In the genomic region with DNA sequence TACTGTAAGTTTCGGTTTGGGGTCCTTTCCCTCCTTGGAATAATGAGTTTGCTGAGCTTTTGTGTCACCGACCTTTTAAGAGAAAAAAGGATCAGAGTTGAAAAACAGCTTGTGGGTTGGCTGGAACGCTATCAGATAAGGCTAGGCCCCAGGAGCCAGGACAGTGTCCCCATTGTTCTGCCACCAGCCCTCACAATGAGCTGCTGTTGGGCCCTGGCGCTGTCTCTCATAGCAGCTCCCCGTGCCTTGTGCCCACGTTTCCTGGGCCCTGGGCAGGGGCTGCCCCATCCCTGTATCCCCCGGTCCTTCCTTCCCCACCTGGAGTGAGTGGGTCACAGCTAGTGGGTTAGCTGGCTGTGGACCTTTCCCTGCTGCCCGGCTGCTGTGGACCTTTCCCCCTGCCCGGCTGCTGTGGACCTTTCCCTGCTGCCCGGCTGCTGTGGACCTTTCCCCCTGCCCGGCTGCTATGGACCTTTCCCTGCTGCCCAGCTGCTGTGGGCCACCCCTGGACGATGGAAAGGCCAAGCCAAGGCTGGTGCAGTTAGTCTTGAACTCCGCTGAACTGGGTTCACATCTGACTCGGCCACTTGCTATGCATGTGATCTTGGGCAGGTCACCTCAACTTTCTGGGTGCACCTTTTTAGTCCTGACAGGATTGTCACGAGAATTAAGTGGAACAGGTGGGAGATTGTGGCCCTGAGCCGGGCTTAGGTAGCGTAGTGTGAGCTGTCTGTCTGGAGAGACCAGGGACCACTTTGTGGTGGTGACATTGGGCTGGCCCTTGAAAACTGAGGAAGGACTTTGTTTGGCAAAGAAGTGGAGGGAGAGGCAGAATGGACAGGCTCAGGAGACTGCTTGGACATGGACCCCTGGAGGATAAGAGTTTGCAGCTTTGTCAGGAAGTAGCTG, we compare ENCODE assay signal across 1 cellular context.
TF ChIP-seq lines count a peak whose summit lies in the region.

No MANE protein-coding gene starts in this region.

TF ChIP-seq in HepG2, 621 proteins besides CTCF, POLR2A, EP300 and RAD21 (continued from another document and continues in another):
- TF ChIP-seq GRHL1 (CRISPR knock-in tag; conservative IDR thresholded peaks at IDR 0.05) (no peak), TGIF2 (CRISPR knock-in tag; IDR thresholded peaks at IDR 0.05) (0 out of 2 replicates have a peak, but pooled peaks have one; percentile 40), ZNF607 (CRISPR knock-in tag; IDR thresholded peaks at IDR 0.05; ENCODE audit: borderline replicate concordance) (no peak), PRMT3 (CRISPR knock-in tag; IDR thresholded peaks at IDR 0.05; ENCODE audit: borderline replicate concordance, low read depth) (no peak), ZNF879 (CRISPR knock-in tag; IDR thresholded peaks at IDR 0.05) (no peak), ZNF350 (CRISPR knock-in tag; IDR thresholded peaks at IDR 0.05; ENCODE audit: borderline replicate concordance, low read depth) (no peak), ZNF589 (CRISPR knock-in tag; conservative IDR thresholded peaks at IDR 0.05) (no peak), POLR2G (IDR thresholded peaks at IDR 0.05; ENCODE audit: low read depth, low read length) (peak; percentile 70), CHD2 (IDR thresholded peaks at IDR 0.05; ENCODE audit: low read depth, low read length) (no peak), KDM6A (CRISPR knock-in tag; IDR thresholded peaks at IDR 0.05; ENCODE audit: low read depth) (no peak; the same call in 1 of the 2 replicates), MXI1 (IDR thresholded peaks at IDR 0.05; ENCODE audit: borderline replicate concordance, low read depth, low read length) (no peak; the same call in 2 of the 3 replicates), SSRP1 (CRISPR knock-in tag; IDR thresholded peaks at IDR 0.05) (no peak), LBX2 (CRISPR knock-in tag; IDR thresholded peaks at IDR 0.05; ENCODE audit: borderline replicate concordance) (no peak), ASH2L (IDR thresholded peaks at IDR 0.05; ENCODE audit: insufficient read length, low read depth, low read length) (peak; percentile 56), ZFP91 (CRISPR knock-in tag; IDR thresholded peaks at IDR 0.05; ENCODE audit: borderline replicate concordance) (peak; percentile 6; the same call in 1 of the 2 replicates), CBX1 (IDR thresholded peaks at IDR 0.05; ENCODE audit: low read depth) (no peak), NR2F6 (IDR thresholded peaks at IDR 0.05) (peak; percentile 19), NR2F6 (CRISPR knock-in tag; IDR thresholded peaks at IDR 0.05) (peak; percentile 54), ZNF225 (CRISPR knock-in tag; IDR thresholded peaks at IDR 0.05) (peak; percentile 38; the same call in 1 of the 2 replicates), HMGXB4 (CRISPR knock-in tag; IDR thresholded peaks at IDR 0.05; ENCODE audit: borderline replicate concordance in 1 of 2, low read depth in 1 of 2) (peak in 1 of 2 experiments; percentile 58; a peak in 1 of 4 replicates), CREBL2 (CRISPR knock-in tag; IDR thresholded peaks at IDR 0.05; ENCODE audit: borderline replicate concordance) (peak; percentile 67; the same call in 1 of the 2 replicates), AHDC1 (CRISPR knock-in tag; IDR thresholded peaks at IDR 0.05; ENCODE audit: borderline replicate concordance) (peak; percentile 83), GTF3A (CRISPR knock-in tag; conservative IDR thresholded peaks at IDR 0.05) (no peak), SATB2 (CRISPR knock-in tag; IDR thresholded peaks at IDR 0.05) (no peak), YEATS4 (CRISPR knock-in tag; IDR thresholded peaks at IDR 0.05; ENCODE audit: borderline replicate concordance) (no peak; the same call in 1 of the 2 replicates), RARG (CRISPR knock-in tag; IDR thresholded peaks at IDR 0.05; ENCODE audit: low read depth) (no peak), ZBTB20 (CRISPR knock-in tag; IDR thresholded peaks at IDR 0.05; ENCODE audit: borderline replicate concordance, low read depth) (no peak), GLI4 (CRISPR knock-in tag; IDR thresholded peaks at IDR 0.05; ENCODE audit: borderline replicate concordance) (no peak), TCF12 (IDR thresholded peaks at IDR 0.05) (no peak), TCF12 (CRISPR knock-in tag; IDR thresholded peaks at IDR 0.05) (no peak), ZFP1 (CRISPR knock-in tag; IDR thresholded peaks at IDR 0.05) (no peak), MEIS1 (CRISPR knock-in tag; IDR thresholded peaks at IDR 0.05; ENCODE audit: borderline replicate concordance) (no peak), ZNF772 (CRISPR knock-in tag; IDR thresholded peaks at IDR 0.05) (0 out of 2 replicates have a peak, but pooled peaks have one; percentile 76), ZNF512B (CRISPR knock-in tag; IDR thresholded peaks at IDR 0.05; ENCODE audit: borderline replicate concordance) (peak; percentile 86; the same call in 1 of the 2 replicates), ZNF101 (CRISPR knock-in tag; IDR thresholded peaks at IDR 0.05; ENCODE audit: borderline replicate concordance, low read depth) (no peak), ZNF235 (CRISPR knock-in tag; IDR thresholded peaks at IDR 0.05; ENCODE audit: borderline replicate concordance) (no peak), NPAS2 (CRISPR knock-in tag; IDR thresholded peaks at IDR 0.05; ENCODE audit: borderline replicate concordance) (0 out of 2 replicates have a peak, but pooled peaks have one; percentile 29)
- TF ChIP-seq, protein P1, sequence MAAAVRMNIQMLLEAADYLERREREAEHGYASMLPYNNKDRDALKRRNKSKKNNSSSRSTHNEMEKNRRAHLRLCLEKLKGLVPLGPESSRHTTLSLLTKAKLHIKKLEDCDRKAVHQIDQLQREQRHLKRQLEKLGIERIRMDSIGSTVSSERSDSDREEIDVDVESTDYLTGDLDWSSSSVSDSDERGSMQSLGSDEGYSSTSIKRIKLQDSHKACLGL (CRISPR knock-in tag; IDR thresholded peaks at IDR 0.05) = no peak
- TF ChIP-seq, protein P2, sequence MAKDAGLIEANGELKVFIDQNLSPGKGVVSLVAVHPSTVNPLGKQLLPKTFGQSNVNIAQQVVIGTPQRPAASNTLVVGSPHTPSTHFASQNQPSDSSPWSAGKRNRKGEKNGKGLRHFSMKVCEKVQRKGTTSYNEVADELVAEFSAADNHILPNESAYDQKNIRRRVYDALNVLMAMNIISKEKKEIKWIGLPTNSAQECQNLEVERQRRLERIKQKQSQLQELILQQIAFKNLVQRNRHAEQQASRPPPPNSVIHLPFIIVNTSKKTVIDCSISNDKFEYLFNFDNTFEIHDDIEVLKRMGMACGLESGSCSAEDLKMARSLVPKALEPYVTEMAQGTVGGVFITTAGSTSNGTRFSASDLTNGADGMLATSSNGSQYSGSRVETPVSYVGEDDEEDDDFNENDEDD (CRISPR knock-in tag; IDR thresholded peaks at IDR 0.05; ENCODE audit: borderline replicate concordance) = no peak
